Comparison of ENCODE assay signal across 2 cellular contexts in genomic region chr17:48162946-48163506, GRCh38.
TF ChIP-seq lines count a peak whose summit lies in the region.

No MANE protein-coding gene starts in this region.

TF ChIP-seq in SK-N-SH, 30 proteins besides CTCF, POLR2A, EP300 and RAD21 (continued from another document):
- no peak for TF ChIP-seq JUND (IDR thresholded peaks at IDR 0.05)
- TF ChIP-seq USF1 (IDR thresholded peaks at IDR 0.05; ENCODE audit: borderline replicate concordance, low read depth), result no peak
- TF ChIP-seq MXI1 (IDR thresholded peaks at IDR 0.05; ENCODE audit: low read depth, low read length), result no peak
- TF ChIP-seq TCF12 (IDR thresholded peaks at IDR 0.05), result no peak
- TF ChIP-seq RFX5 (IDR thresholded peaks at IDR 0.05; ENCODE audit: low read length), result no peak
- TF ChIP-seq EZH2phosphoT487 (IDR thresholded peaks at IDR 0.05; ENCODE audit: borderline replicate concordance, low read depth), result no peak
- no peak for TF ChIP-seq MEF2A (IDR thresholded peaks at IDR 0.05; ENCODE audit: borderline replicate concordance, low read depth)

TF ChIP-seq in SK-N-SH treated with all-trans-retinoic acid at 6 μM for 48 hours, 23 proteins besides CTCF, POLR2A, EP300 and RAD21 (continued from another document):
- no peak for TF ChIP-seq PATZ1 (CRISPR knock-in tag; IDR thresholded peaks at IDR 0.05; ENCODE audit: borderline replicate concordance)
- no peak for TF ChIP-seq ZFP3 (CRISPR knock-in tag; IDR thresholded peaks at IDR 0.05)
- no peak for TF ChIP-seq POU6F1 (CRISPR knock-in tag; IDR thresholded peaks at IDR 0.05; ENCODE audit: borderline replicate concordance, low read depth)
- no peak for TF ChIP-seq ESRRG (CRISPR knock-in tag; IDR thresholded peaks at IDR 0.05)
- no peak for TF ChIP-seq ZFP30 (CRISPR knock-in tag; IDR thresholded peaks at IDR 0.05)
